Comparison of ENCODE assay signal across 1 cellular context in genomic region chr4:140427104-140427918, GRCh38.
TF ChIP-seq lines count a peak whose summit lies in the region.

A gene with protein sequence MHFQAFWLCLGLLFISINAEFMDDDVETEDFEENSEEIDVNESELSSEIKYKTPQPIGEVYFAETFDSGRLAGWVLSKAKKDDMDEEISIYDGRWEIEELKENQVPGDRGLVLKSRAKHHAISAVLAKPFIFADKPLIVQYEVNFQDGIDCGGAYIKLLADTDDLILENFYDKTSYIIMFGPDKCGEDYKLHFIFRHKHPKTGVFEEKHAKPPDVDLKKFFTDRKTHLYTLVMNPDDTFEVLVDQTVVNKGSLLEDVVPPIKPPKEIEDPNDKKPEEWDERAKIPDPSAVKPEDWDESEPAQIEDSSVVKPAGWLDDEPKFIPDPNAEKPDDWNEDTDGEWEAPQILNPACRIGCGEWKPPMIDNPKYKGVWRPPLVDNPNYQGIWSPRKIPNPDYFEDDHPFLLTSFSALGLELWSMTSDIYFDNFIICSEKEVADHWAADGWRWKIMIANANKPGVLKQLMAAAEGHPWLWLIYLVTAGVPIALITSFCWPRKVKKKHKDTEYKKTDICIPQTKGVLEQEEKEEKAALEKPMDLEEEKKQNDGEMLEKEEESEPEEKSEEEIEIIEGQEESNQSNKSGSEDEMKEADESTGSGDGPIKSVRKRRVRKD (minus strand): TSS chr4:140427648. CDS start chr4:140413078, 14,570 bp downstream.

TF ChIP-seq in HepG2, 621 proteins besides CTCF, POLR2A, EP300 and RAD21 (continued from another document and continues in another):
- TF ChIP-seq UBTF (CRISPR knock-in tag; IDR thresholded peaks at IDR 0.05) (peak; percentile 94), ZFY (CRISPR knock-in tag; IDR thresholded peaks at IDR 0.05) (peak; percentile 85), ZMAT3 (CRISPR knock-in tag; conservative IDR thresholded peaks at IDR 0.05) (no peak; the same call in 1 of the 2 replicates), ZHX1 (CRISPR knock-in tag; IDR thresholded peaks at IDR 0.05; ENCODE audit: low read depth) (no peak), CCAR2 (optimal IDR thresholded peaks at IDR 0.05; ENCODE audit: low read depth, low read length) (no peak), CSRNP1 (CRISPR knock-in tag; IDR thresholded peaks at IDR 0.05) (peak; percentile 45; the same call in 1 of the 2 replicates), ZNF792 (CRISPR knock-in tag; IDR thresholded peaks at IDR 0.05) (peak; percentile 41; the same call in 1 of the 2 replicates), ZSCAN22 (CRISPR knock-in tag; IDR thresholded peaks at IDR 0.05) (no peak), ISL2 (CRISPR knock-in tag; IDR thresholded peaks at IDR 0.05) (peak; percentile 34; the same call in 1 of the 2 replicates), TARDBP (CRISPR knock-in tag; IDR thresholded peaks at IDR 0.05) (no peak), ZFAT (CRISPR knock-in tag; conservative IDR thresholded peaks at IDR 0.05) (no peak), ZNF136 (CRISPR knock-in tag; IDR thresholded peaks at IDR 0.05; ENCODE audit: low read depth) (no peak), ATM (IDR thresholded peaks at IDR 0.05; ENCODE audit: borderline replicate concordance) (no peak), NCOA1 (CRISPR knock-in tag; IDR thresholded peaks at IDR 0.05) (no peak), NRL (CRISPR knock-in tag; IDR thresholded peaks at IDR 0.05; ENCODE audit: borderline replicate concordance) (peak; percentile 97), RARG (CRISPR knock-in tag; IDR thresholded peaks at IDR 0.05; ENCODE audit: low read depth) (no peak), ATF7-NPFF (CRISPR knock-in tag; IDR thresholded peaks at IDR 0.05; ENCODE audit: low read depth) (peak; percentile 93), SCMH1 (CRISPR knock-in tag; IDR thresholded peaks at IDR 0.05; ENCODE audit: borderline replicate concordance) (no peak), ZNF776 (CRISPR knock-in tag; IDR thresholded peaks at IDR 0.05) (peak; percentile 58; the same call in 1 of the 2 replicates), ZIK1 (CRISPR knock-in tag; IDR thresholded peaks at IDR 0.05; ENCODE audit: borderline replicate concordance, low read depth) (peak; percentile 46; the same call in 1 of the 2 replicates), ZNF280D (CRISPR knock-in tag; IDR thresholded peaks at IDR 0.05) (no peak; the same call in 1 of the 2 replicates), MTF2 (CRISPR knock-in tag; IDR thresholded peaks at IDR 0.05; ENCODE audit: borderline replicate concordance) (peak; percentile 95; the same call in 1 of the 2 replicates), PCBP1 (IDR thresholded peaks at IDR 0.05; ENCODE audit: borderline replicate concordance, low read depth, low read length) (no peak), EHMT2 (IDR thresholded peaks at IDR 0.05; ENCODE audit: borderline replicate concordance, low read depth, low read length) (no peak), ZNF782 (CRISPR knock-in tag; IDR thresholded peaks at IDR 0.05; ENCODE audit: borderline replicate concordance) (peak; percentile 64; the same call in 1 of the 2 replicates), ZNF841 (CRISPR knock-in tag; IDR thresholded peaks at IDR 0.05; ENCODE audit: borderline replicate concordance) (no peak; the same call in 1 of the 2 replicates), SRF (IDR thresholded peaks at IDR 0.05; ENCODE audit: low read depth, low read length) (no peak), U2AF2 (IDR thresholded peaks at IDR 0.05; ENCODE audit: low read depth, low read length) (no peak), GFI1 (CRISPR knock-in tag; IDR thresholded peaks at IDR 0.05; ENCODE audit: borderline replicate concordance) (no peak), ZNF879 (CRISPR knock-in tag; IDR thresholded peaks at IDR 0.05) (no peak), KDM3A (CRISPR knock-in tag; IDR thresholded peaks at IDR 0.05; ENCODE audit: low read depth) (0 out of 2 replicates have a peak, but pooled peaks have one; percentile 46), SMAD3 (CRISPR knock-in tag; IDR thresholded peaks at IDR 0.05) (no peak), PCBP2 (optimal IDR thresholded peaks at IDR 0.05; ENCODE audit: low read depth, low read length, poor library complexity, severe bottlenecking) (no peak), ISX (CRISPR knock-in tag; conservative IDR thresholded peaks at IDR 0.05) (no peak), ZNF775 (CRISPR knock-in tag; IDR thresholded peaks at IDR 0.05; ENCODE audit: borderline replicate concordance) (no peak), BRD4 (CRISPR knock-in tag; IDR thresholded peaks at IDR 0.05) (0 out of 2 replicates have a peak, but pooled peaks have one; percentile 64), EED (CRISPR knock-in tag; IDR thresholded peaks at IDR 0.05) (peak; percentile 69; the same call in 1 of the 2 replicates), ZNF207 (IDR thresholded peaks at IDR 0.05; ENCODE audit: borderline replicate concordance) (no peak), GZF1 (CRISPR knock-in tag; IDR thresholded peaks at IDR 0.05) (peak; percentile 56; the same call in 1 of the 2 replicates)
- TF ChIP-seq, protein P1, sequence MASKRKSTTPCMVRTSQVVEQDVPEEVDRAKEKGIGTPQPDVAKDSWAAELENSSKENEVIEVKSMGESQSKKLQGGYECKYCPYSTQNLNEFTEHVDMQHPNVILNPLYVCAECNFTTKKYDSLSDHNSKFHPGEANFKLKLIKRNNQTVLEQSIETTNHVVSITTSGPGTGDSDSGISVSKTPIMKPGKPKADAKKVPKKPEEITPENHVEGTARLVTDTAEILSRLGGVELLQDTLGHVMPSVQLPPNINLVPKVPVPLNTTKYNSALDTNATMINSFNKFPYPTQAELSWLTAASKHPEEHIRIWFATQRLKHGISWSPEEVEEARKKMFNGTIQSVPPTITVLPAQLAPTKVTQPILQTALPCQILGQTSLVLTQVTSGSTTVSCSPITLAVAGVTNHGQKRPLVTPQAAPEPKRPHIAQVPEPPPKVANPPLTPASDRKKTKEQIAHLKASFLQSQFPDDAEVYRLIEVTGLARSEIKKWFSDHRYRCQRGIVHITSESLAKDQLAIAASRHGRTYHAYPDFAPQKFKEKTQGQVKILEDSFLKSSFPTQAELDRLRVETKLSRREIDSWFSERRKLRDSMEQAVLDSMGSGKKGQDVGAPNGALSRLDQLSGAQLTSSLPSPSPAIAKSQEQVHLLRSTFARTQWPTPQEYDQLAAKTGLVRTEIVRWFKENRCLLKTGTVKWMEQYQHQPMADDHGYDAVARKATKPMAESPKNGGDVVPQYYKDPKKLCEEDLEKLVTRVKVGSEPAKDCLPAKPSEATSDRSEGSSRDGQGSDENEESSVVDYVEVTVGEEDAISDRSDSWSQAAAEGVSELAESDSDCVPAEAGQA (IDR thresholded peaks at IDR 0.05; ENCODE audit: low read depth), result no peak
- TF ChIP-seq, protein P1 (CRISPR knock-in tag; IDR thresholded peaks at IDR 0.05; ENCODE audit: borderline replicate concordance), result peak; percentile 77
- TF ChIP-seq, protein P2, sequence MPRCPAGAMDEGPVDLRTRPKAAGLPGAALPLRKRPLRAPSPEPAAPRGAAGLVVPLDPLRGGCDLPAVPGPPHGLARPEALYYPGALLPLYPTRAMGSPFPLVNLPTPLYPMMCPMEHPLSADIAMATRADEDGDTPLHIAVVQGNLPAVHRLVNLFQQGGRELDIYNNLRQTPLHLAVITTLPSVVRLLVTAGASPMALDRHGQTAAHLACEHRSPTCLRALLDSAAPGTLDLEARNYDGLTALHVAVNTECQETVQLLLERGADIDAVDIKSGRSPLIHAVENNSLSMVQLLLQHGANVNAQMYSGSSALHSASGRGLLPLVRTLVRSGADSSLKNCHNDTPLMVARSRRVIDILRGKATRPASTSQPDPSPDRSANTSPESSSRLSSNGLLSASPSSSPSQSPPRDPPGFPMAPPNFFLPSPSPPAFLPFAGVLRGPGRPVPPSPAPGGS (CRISPR knock-in tag; IDR thresholded peaks at IDR 0.05), result no peak
